ENCODE assay signal across 1 cellular context in the genomic region with DNA sequence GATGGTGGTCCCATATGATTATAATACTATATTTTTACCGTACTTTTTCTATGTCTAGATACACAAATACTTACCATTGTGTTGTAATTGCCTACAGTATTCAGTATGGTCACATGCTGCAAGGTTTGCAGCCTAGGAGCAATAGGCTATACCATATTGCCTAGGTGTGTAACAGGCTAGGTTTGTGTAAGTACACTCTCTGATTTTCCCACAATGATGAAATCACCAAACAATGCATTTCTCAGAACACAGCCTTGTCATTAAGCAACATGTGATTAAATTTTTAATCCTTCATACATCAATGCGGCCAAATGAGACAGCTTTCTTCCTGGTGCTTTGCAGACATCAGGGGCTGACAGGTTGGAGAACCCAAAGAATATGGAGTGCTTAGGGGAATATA.
A peak's percentile ranks its signal among the peaks of the same experiment; 100 is the strongest.
TF ChIP-seq lines count a peak whose summit lies in the region.

No MANE protein-coding gene starts in this region.

TF ChIP-seq in HepG2, 621 proteins besides CTCF, POLR2A, EP300 and RAD21:
- TF ChIP-seq CEBPB (IDR thresholded peaks at IDR 0.05; ENCODE audit: borderline replicate concordance, low read depth, low read length) (0 out of 2 replicates have a peak, but pooled peaks have one; percentile 8), NCOA1 (CRISPR knock-in tag; IDR thresholded peaks at IDR 0.05) (no peak), SYNCRIP (IDR thresholded peaks at IDR 0.05; ENCODE audit: insufficient read depth, low read depth, low read length) (no peak), ZNF781 (CRISPR knock-in tag; IDR thresholded peaks at IDR 0.05; ENCODE audit: borderline replicate concordance, not compliant biosample characterization) (no peak), HOXA3 (CRISPR knock-in tag; IDR thresholded peaks at IDR 0.05) (no peak)
- TF ChIP-seq, protein P1, sequence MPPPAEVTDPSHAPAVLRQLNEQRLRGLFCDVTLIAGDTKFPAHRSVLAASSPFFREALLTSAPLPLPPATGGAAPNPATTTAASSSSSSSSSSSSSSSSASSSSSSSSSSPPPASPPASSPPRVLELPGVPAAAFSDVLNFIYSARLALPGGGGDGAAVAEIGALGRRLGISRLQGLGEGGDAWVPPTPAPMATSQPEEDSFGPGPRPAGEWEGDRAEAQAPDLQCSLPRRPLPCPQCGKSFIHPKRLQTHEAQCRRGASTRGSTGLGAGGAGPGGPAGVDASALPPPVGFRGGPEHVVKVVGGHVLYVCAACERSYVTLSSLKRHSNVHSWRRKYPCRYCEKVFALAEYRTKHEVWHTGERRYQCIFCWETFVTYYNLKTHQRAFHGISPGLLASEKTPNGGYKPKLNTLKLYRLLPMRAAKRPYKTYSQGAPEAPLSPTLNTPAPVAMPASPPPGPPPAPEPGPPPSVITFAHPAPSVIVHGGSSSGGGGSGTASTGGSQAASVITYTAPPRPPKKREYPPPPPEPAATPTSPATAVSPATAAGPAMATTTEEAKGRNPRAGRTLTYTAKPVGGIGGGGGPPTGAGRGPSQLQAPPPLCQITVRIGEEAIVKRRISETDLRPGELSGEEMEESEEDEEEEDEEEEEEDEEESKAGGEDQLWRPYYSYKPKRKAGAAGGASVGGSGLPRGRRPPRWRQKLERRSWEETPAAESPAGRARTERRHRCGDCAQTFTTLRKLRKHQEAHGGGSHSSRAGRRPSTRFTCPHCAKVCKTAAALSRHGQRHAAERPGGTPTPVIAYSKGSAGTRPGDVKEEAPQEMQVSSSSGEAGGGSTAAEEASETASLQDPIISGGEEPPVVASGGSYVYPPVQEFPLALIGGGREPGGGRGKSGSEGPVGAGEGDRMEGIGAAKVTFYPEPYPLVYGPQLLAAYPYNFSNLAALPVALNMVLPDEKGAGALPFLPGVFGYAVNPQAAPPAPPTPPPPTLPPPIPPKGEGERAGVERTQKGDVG (CRISPR knock-in tag; IDR thresholded peaks at IDR 0.05; ENCODE audit: borderline replicate concordance) = no peak
